In genomic region chr22:49800408-49801238, GRCh38 we compare ENCODE assay signal across 17 cellular contexts. TPM values are rescaled to one million over a fixed set of nuclear protein-coding genes. Genes with fewer than 3 reads are reported as not detected.
DNase-seq lines count a peak whose midpoint lies in the region; ATAC-seq and TF ChIP-seq lines count a peak whose summit lies in the region.
"Had no signal": no experiment of that assay in that cellular context is flagged by ENCODE, and none has a peak within 500 bp of the region (broad histone marks: within the 10 kb centered on the region; RNA-seq: fewer than 3 reads in every experiment).

No MANE protein-coding gene starts in this region.

- peaks cover 0 to 90% (median 56%) of the 10 kb centered on the region in 9 donors for H3K36me3 ChIP-seq in heart left ventricle
- H3K36me3 ChIP-seq in tibial artery: peaks cover 43 to 81% (median 74%) of the 10 kb centered on the region in 3 donors

- CTCF ChIA-PET in CD4-positive, alpha-beta T cell (lab: Charles Lee): no interaction called here
- CTCF ChIA-PET in RWPE1 (lab: Yijun Ruan, JAX): interaction anchor here (0.9 kb wide), 1 partner anchor 10 kb away, joined by 3 read pairs; no protein-coding TSS in a partner anchor

- no peaks in the 10 kb centered on the region for H3K9me3 Mint-ChIP-seq in CD4-positive, alpha-beta T cell
- no peaks in the 10 kb centered on the region for H3K9me3 Mint-ChIP-seq in neural crest cell

- no peaks in the 10 kb centered on the region for H3K9me3 ChIP-seq in CD4-positive, alpha-beta T cell (ENCODE audit: control insufficient read depth, low read length)
- H3K9me3 ChIP-seq in heart left ventricle: no peaks in the 10 kb centered on the region
- H3K9me3 ChIP-seq in tibial artery: no peaks in the 10 kb centered on the region
- H3K9me3 ChIP-seq: breast epithelium had no signal

- intact Hi-C loops in CD4-positive, alpha-beta T cell (cut with DNase I, micrococcal nuclease): loop anchor here in 1 of 2 experiments (10.0 kb wide), 1 partner anchor 54 kb away; the partner anchor contains the start of gene ZBED4
- intact Hi-C loops in heart left ventricle (cut with DNase I): no loop called here
- intact Hi-C loops in tibial artery (cut with DNase I; ENCODE audit: low total_unique reads): no loop called here

- H3K4me1 ChIP-seq in heart left ventricle (peaks cover 2 to 43% (median 17%) of the 10 kb centered on the region in 12 donors), tibial artery (peaks cover 0 to 31% (median 9%) of the 10 kb centered on the region in 4 donors)

- H3K27me3 ChIP-seq in CD4-positive, alpha-beta T cell (ENCODE audit: control insufficient read depth, insufficient read depth, low read length): no peaks in the 10 kb centered on the region
- no peaks in the 10 kb centered on the region for H3K27me3 ChIP-seq in heart left ventricle
- no peaks in the 10 kb centered on the region for H3K27me3 ChIP-seq in tibial artery
- H3K27me3 ChIP-seq: breast epithelium had no signal

- H3K4me3 ChIP-seq in heart left ventricle: peak overlapping the region in 1 of 12 donors; percentile 2
- no peak overlapping the region for H3K4me3 ChIP-seq in tibial artery
- H3K4me3 ChIP-seq: breast epithelium, lung, skin epidermis had no signal

- no peaks in the 10 kb centered on the region for H3K27me3 Mint-ChIP-seq in CD4-positive, alpha-beta T cell
- H3K27me3 Mint-ChIP-seq in neural crest cell (ENCODE audit: low read depth): no peaks in the 10 kb centered on the region

- no peak for TF ChIP-seq POLR2A in heart left ventricle (IDR thresholded peaks at IDR 0.05)

- no peak for TF ChIP-seq CTCF in CD4-positive, alpha-beta T cell (IDR thresholded peaks at IDR 0.05)
- TF ChIP-seq CTCF in RWPE1 (conservative IDR thresholded peaks at IDR 0.05; ENCODE audit: low read depth): no peak
- peak in 5 of 12 donors; percentile 12 to 25 (median 19) for TF ChIP-seq CTCF in heart left ventricle (IDR thresholded peaks at IDR 0.05)
- no peak for TF ChIP-seq CTCF in neural crest cell (conservative IDR thresholded peaks at IDR 0.05)
- TF ChIP-seq CTCF in tibial artery (IDR thresholded peaks at IDR 0.05): no peak

- ATAC-seq in CD4-positive, alpha-beta T cell (ENCODE audit: poor library complexity): no peak
- ATAC-seq in heart left ventricle (peak in 3 of 4 donors; percentile 27 to 64 (median 55)), HG03469 (IDR thresholded peaks at IDR 0.05; ENCODE audit: unreplicated experiment) (no peak), HG03439 (IDR thresholded peaks at IDR 0.05; ENCODE audit: unreplicated experiment) (no peak)
- ATAC-seq: SK-N-SH treated with all-trans-retinoic acid at 6 μM for 48 hours had no signal

- DNase-seq in CD4-positive, alpha-beta T cell: no peak
- DNase-seq in RWPE1 (ENCODE audit: low spot score) (no peak), heart left ventricle (peak in 2 of 5 donors; percentile 27 to 49), neural crest cell (ENCODE audit: low read depth, low spot score) (no peak), tibial artery (no peak), 8988T (no peak)
- DNase-seq: activated gamma-delta T cell; effector CD4-positive, alpha-beta T cell; GF-D8; NCI-H2081; NCI-H524 treated with DMSO at 0.1 percent for 48 hours had no signal

- H3K4me1 Mint-ChIP-seq in CD4-positive, alpha-beta T cell (ENCODE audit: low read depth): peaks cover 22% of the 10 kb centered on the region
- no peaks in the 10 kb centered on the region for H3K4me1 Mint-ChIP-seq in neural crest cell

- 52 to 66% (median 62%) methylated on average over 20 to 29 of the region's 29 CpGs for WGBS in heart left ventricle, 4 donors

- no peak overlapping the region for H3K27ac ChIP-seq in CD4-positive, alpha-beta T cell (ENCODE audit: low read depth, low read length)
- H3K27ac ChIP-seq in RWPE1 (peak overlapping the region; percentile 38), heart left ventricle (peak overlapping the region in 9 of 12 donors; percentile 5 to 80 (median 43)), tibial artery (no peak overlapping the region)
- H3K27ac ChIP-seq: breast epithelium, skin epidermis had no signal

- H3K36me3 Mint-ChIP-seq in CD4-positive, alpha-beta T cell (ENCODE audit: low read depth): peaks cover 78% of the 10 kb centered on the region
- H3K36me3 Mint-ChIP-seq in neural crest cell (ENCODE audit: low read depth): peaks cover 10% of the 10 kb centered on the region

- peak overlapping the region; percentile 45 for H3K4me3 Mint-ChIP-seq in CD4-positive, alpha-beta T cell
- H3K4me3 Mint-ChIP-seq in neural crest cell: no peak overlapping the region

- H3K27ac Mint-ChIP-seq in CD4-positive, alpha-beta T cell: no peak overlapping the region
- peak overlapping the region; percentile 87 for H3K27ac Mint-ChIP-seq in neural crest cell (ENCODE audit: unreplicated experiment)

- POLR2A ChIA-PET in CD4-positive, alpha-beta T cell (lab: Charles Lee): interaction anchor here (0.6 kb wide), 1 partner anchor 38 kb away, joined by 3 read pairs; no protein-coding TSS in a partner anchor
- POLR2A ChIA-PET in RWPE1 (lab: Yijun Ruan, JAX; ENCODE audit: low non-redundant PET): no interaction called here

RNA-seq across cellular contexts. Expression of gene BRD1, which starts 27.1 kb away (rescaled TPM):
- 100 to 1,000 TPM; 129 to 130 TPM for total RNA-seq in CD4-positive, alpha-beta T cell
- total RNA-seq in heart left ventricle (10 to 100 TPM; 13.9 to 27.0 (median 18.5) TPM), neural crest cell (55.5 and 59.1 TPM in 2 replicates)
- polyA plus RNA-seq in heart left ventricle: 10 to 100 TPM; 12.0 TPM

RNA-seq across cellular contexts. Expression of gene ZBED4, which starts 53.0 kb away (rescaled TPM):
- total RNA-seq in CD4-positive, alpha-beta T cell: 10 to 100 TPM; 14.8 to 15.0 TPM
- total RNA-seq in heart left ventricle: 1 to 10 TPM; 2.9 to 8.6 (median 4.9) TPM
- 1 to 10 TPM; 2.2 to 7.8 TPM for polyA plus RNA-seq in heart left ventricle
- 43.8 and 44.5 TPM in 2 replicates for total RNA-seq in neural crest cell

Comparison
In these comparisons a context has a peak if more than half of its experiments do, and no peak if none do; other contexts are left out.
1. ATAC-seq: peak in heart left ventricle (3 of 4); none in CD4-positive, alpha-beta T cell (single experiment), HG03469 (single experiment) and HG03439 (single experiment).
2. H3K27ac ChIP-seq: peak in RWPE1 (single experiment) and heart left ventricle (9 of 12); none in CD4-positive, alpha-beta T cell (single experiment) and tibial artery (0 of 2).